Comparison of ENCODE assay signal across 8 cellular contexts in the genomic region with DNA sequence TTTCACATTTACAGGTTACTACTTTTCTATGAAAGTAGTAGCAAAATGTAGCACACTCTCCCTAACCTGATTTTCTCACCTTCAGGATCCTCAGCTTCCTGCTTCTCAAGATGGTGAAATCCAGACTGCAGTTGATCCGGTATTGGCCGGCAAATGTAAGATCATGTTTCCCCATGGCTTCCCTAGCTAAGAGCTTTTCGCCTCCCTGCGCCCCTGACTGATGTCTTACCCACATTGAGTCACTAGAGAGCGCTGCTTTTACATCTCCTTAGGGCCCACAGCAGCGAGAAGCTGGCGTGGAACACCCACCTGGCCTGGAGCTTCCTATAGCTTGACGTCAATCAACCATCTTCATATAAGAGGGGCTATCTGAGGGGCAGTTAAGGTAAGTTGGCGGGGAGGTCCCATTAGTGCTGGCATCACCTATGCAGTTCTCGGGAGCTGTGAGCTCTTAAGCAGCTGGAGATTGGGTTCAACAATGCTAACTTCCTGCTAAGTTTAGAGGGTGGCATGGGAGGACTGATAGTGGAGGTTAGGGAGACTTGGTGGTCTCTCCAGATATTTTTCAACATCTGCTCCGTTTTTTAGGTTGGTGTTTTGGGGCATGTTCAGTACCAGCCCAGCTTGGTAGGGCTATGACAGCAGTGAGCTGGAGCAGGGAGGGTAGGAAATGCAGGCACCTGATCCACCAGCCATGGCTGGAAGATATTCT. TPM values are rescaled to one million over a fixed set of nuclear protein-coding genes. Genes with fewer than 3 reads are reported as not detected.
DNase-seq lines count a peak whose midpoint lies in the region; ATAC-seq and TF ChIP-seq lines count a peak whose summit lies in the region.

No MANE protein-coding gene starts in this region.

- no peaks in the 10 kb centered on the region for H3K27me3 ChIP-seq in DOHH2 (ENCODE audit: control insufficient read depth, low read length)
- peaks cover 25% of the 10 kb centered on the region for H3K27me3 ChIP-seq in IMR-90 (ENCODE audit: control insufficient read depth, insufficient read depth, low read length)
- H3K27me3 ChIP-seq in kidney epithelial cell (ENCODE audit: control insufficient read depth, insufficient read depth, low read length) = no peaks in the 10 kb centered on the region
- no peaks in the 10 kb centered on the region for H3K27me3 ChIP-seq in stomach
- peaks cover 0 to 11% of the 10 kb centered on the region in 2 donors for H3K27me3 ChIP-seq in tibial artery

- H3K9me1 ChIP-seq in IMR-90 (ENCODE audit: insufficient read depth, low read length) = no peaks in the 10 kb centered on the region

- H3K14ac ChIP-seq in IMR-90 (replicated peaks; ENCODE audit: low read depth, low read length) = no peak overlapping the region

- no peaks in the 10 kb centered on the region for H3K79me1 ChIP-seq in IMR-90 (ENCODE audit: low read depth in 1 of 2, low read length in 2 of 2)

- H2AK9ac ChIP-seq in IMR-90 (replicated peaks; ENCODE audit: low read depth, low read length, poor library complexity) = no peak overlapping the region

- no peak overlapping the region for H4K5ac ChIP-seq in IMR-90 (ENCODE audit: low read depth, low read length)

- 13% methylated on average over 3 of the region's 11 CpGs; no CpG with 5 or more reads in 1 of the 2 experiments for WGBS in IMR-90 (ENCODE audit: extremely low coverage in 2 of 2, insufficient read length in 1 of 2), 2 experiments
- 31 to 41% (median 32%) methylated on average over 11 of the region's 11 CpGs for WGBS in stomach, 5 donors

- H3K9me3 ChIP-seq in DOHH2 (ENCODE audit: control insufficient read depth, insufficient read depth, low read length) (no peaks in the 10 kb centered on the region), IMR-90 (ENCODE audit: control insufficient read depth, insufficient read depth, low read length) (no peaks in the 10 kb centered on the region), stomach (no peaks in the 10 kb centered on the region), tibial artery (no peaks in the 10 kb centered on the region)

- peak overlapping the region; percentile 8 for H2AFZ ChIP-seq in IMR-90 (replicated peaks; ENCODE audit: low read length, poor library complexity)

- peak; percentile 32; the same call in 1 of the 2 replicates for TF ChIP-seq RAD21 in IMR-90 (IDR thresholded peaks at IDR 0.05; ENCODE audit: low read length)

- no peak overlapping the region for H2BK120ac ChIP-seq in IMR-90 (ENCODE audit: low read depth, low read length)

- peaks cover 25% of the 10 kb centered on the region for H3K79me2 ChIP-seq in DOHH2 (ENCODE audit: control insufficient read depth, low read length)

- H2AK5ac ChIP-seq in IMR-90 (ENCODE audit: low read depth, low read length) = no peak overlapping the region

- no peak overlapping the region for H3K9ac ChIP-seq in IMR-90 (ENCODE audit: low read depth, low read length)

- peak; percentile 82 for TF ChIP-seq CTCF in DOHH2 (IDR thresholded peaks at IDR 0.05; ENCODE audit: low read depth, low read length, poor library complexity, severe bottlenecking)
- TF ChIP-seq CTCF in IMR-90 (conservative IDR thresholded peaks at IDR 0.05; ENCODE audit: low read depth, low read length) = peak; percentile 52
- TF ChIP-seq CTCF in astrocyte of the spinal cord (IDR thresholded peaks at IDR 0.05; ENCODE audit: low read depth, low read length) = peak; percentile 61
- peak; percentile 57 for TF ChIP-seq CTCF in kidney epithelial cell (IDR thresholded peaks at IDR 0.05; ENCODE audit: insufficient read depth, low read length, poor library complexity, severe bottlenecking)
- TF ChIP-seq CTCF in stomach (IDR thresholded peaks at IDR 0.05) = peak in 3 of 7 experiments; percentile 8 to 30 (median 20)
- TF ChIP-seq CTCF in tibial artery (IDR thresholded peaks at IDR 0.05) = no peak

- H2BK15ac ChIP-seq in IMR-90 (ENCODE audit: low read depth, low read length) = no peak overlapping the region

- H3K23ac ChIP-seq in IMR-90 (ENCODE audit: low read depth, low read length) = no peak overlapping the region

- intact Hi-C loops in IMR-90 (cut with micrococcal nuclease) (no loop called here), stomach (cut with DNase I; ENCODE audit: low total_unique reads) (no loop called here), tibial artery (cut with DNase I; ENCODE audit: low total_unique reads) (no loop called here)

- no peak overlapping the region for H2BK20ac ChIP-seq in IMR-90 (ENCODE audit: low read depth, low read length)

- no peak overlapping the region for H4K8ac ChIP-seq in IMR-90 (ENCODE audit: low read depth in 2 of 2, low read length in 2 of 2)

- TF ChIP-seq POLR2A in IMR-90 (IDR thresholded peaks at IDR 0.05; ENCODE audit: low read depth, low read length) (no peak), stomach (IDR thresholded peaks at IDR 0.05) (no peak)

- H3K27ac ChIP-seq in DOHH2 (ENCODE audit: low read depth, low read length) = peak overlapping the region; percentile 50
- no peak overlapping the region for H3K27ac ChIP-seq in IMR-90 (ENCODE audit: insufficient read depth, low read length)
- no peak overlapping the region for H3K27ac ChIP-seq in stomach
- no peak overlapping the region for H3K27ac ChIP-seq in tibial artery

- H3K4me1 ChIP-seq in DOHH2 (ENCODE audit: control insufficient read depth, low read length) (peaks cover 52% of the 10 kb centered on the region), IMR-90 (ENCODE audit: control insufficient read depth, insufficient read depth, low read length) (no peaks in the 10 kb centered on the region), stomach (peaks cover 0 to 17% (median 11%) of the 10 kb centered on the region in 4 donors), tibial artery (peaks cover 0 to 11% (median 2%) of the 10 kb centered on the region in 4 donors)

- no peak overlapping the region for H2BK5ac ChIP-seq in IMR-90 (ENCODE audit: low read depth, low read length, poor library complexity, severe bottlenecking)

- peak; percentile 90 for ATAC-seq in IMR-90 (ENCODE audit: low read depth)
- ATAC-seq in HG03039 (IDR thresholded peaks at IDR 0.05; ENCODE audit: unreplicated experiment) = no peak

- H3F3A ChIP-seq in DOHH2 (ENCODE audit: control insufficient read depth, insufficient read depth) = peaks cover 27% of the 10 kb centered on the region

- H3K56ac ChIP-seq in IMR-90 (ENCODE audit: extremely low read depth, insufficient read depth, low read length) = no peak overlapping the region

- DNase-seq in IMR-90 (peak; percentile 76), SHP77 treated with DMSO at 0.1 percent for 48 hours (lab: John Stamatoyannopoulos, UW) (peak; percentile 41), astrocyte of the spinal cord (ENCODE audit: low read depth, low spot score) (peak; percentile 67), kidney epithelial cell (ENCODE audit: low read depth) (no peak), stomach (peak; percentile 49), tibial artery (no peak)

- peak overlapping the region; percentile 34 for H3K4me2 ChIP-seq in DOHH2 (ENCODE audit: low read length)
- H3K4me2 ChIP-seq in IMR-90 (ENCODE audit: low read depth, low read length) = no peak overlapping the region

- POLR2A ChIA-PET in IMR-90 (lab: Charles Lee; ENCODE audit: unreplicated experiment) = no interaction called here

- peaks cover 3% of the 10 kb centered on the region; the same call in 1 of the 2 replicates for H4K20me1 ChIP-seq in DOHH2 (ENCODE audit: control insufficient read depth, insufficient read depth, low read depth, low read length)
- no peaks in the 10 kb centered on the region for H4K20me1 ChIP-seq in IMR-90 (ENCODE audit: insufficient read depth, low read length)

- CTCF ChIA-PET in IMR-90 (lab: Yijun Ruan, JAX) = interaction anchor here (0.6 to 1.4 kb wide), 6 partner anchors 9 to 1969 kb away, joined by 3 to 5 read pairs (median 3); no protein-coding TSS in a partner anchor

- dilution Hi-C loops in IMR-90 (cut with HindIII; ENCODE audit: low sequenced_read_pairs, unreplicated experiment) = no loop called here

- no peak overlapping the region for H3K4ac ChIP-seq in IMR-90 (ENCODE audit: low read depth, low read length)

- H3K4me3 ChIP-seq in DOHH2 (ENCODE audit: low read length) = peak overlapping the region; percentile 5; the same call in 1 of the 2 replicates
- H3K4me3 ChIP-seq in IMR-90 (ENCODE audit: insufficient read depth, low read depth, low read length) = no peak overlapping the region
- H3K4me3 ChIP-seq in astrocyte of the spinal cord (ENCODE audit: low read depth, low read length) = no peak overlapping the region
- H3K4me3 ChIP-seq in kidney epithelial cell (ENCODE audit: low read depth, low read length) = no peak overlapping the region
- H3K4me3 ChIP-seq in stomach = no peak overlapping the region
- no peak overlapping the region for H3K4me3 ChIP-seq in tibial artery

- no peak overlapping the region for H4K91ac ChIP-seq in IMR-90 (ENCODE audit: insufficient read depth, low read depth, low read length)

- no peak overlapping the region for H3K18ac ChIP-seq in IMR-90 (ENCODE audit: low read depth, low read length)

- H3K36me3 ChIP-seq in DOHH2 (ENCODE audit: control insufficient read depth, low read length) = peaks cover 100% of the 10 kb centered on the region
- no peaks in the 10 kb centered on the region for H3K36me3 ChIP-seq in IMR-90 (ENCODE audit: control insufficient read depth, insufficient read depth, low read length)
- H3K36me3 ChIP-seq in kidney epithelial cell (ENCODE audit: control insufficient read depth, insufficient read depth, low read length) = no peaks in the 10 kb centered on the region
- peaks cover 0 to 21% (median 5%) of the 10 kb centered on the region in 4 donors for H3K36me3 ChIP-seq in stomach
- no peaks in the 10 kb centered on the region for H3K36me3 ChIP-seq in tibial artery

- in situ Hi-C loops in IMR-90 (cut with MboI; ENCODE audit: low sequenced_read_pairs) (no loop called here), astrocyte of the spinal cord (cut with HindIII; ENCODE audit: low sequenced_read_pairs) (no loop called here)

- H3K9me2 ChIP-seq in DOHH2 (replicated peaks; ENCODE audit: control insufficient read depth, low read length) = no peaks in the 10 kb centered on the region

- TF ChIP-seq EP300 in stomach (IDR thresholded peaks at IDR 0.05) = no peak

- BruUV-seq in IMR-90 (replicated peaks; lab: Mats Ljungman, UMichigan) = no TSS peak

RNA-seq across cellular contexts. Expression of a gene that starts 5.5 kb away (rescaled TPM):
- total RNA-seq in IMR-90 (2012; rRNA removed) = not detected in 2 replicates
- 0.05 TPM in 1 of 2 replicates, not detected in the other for polyA plus RNA-seq in IMR-90 (2012; rRNA removed)
- polyA plus RNA-seq in IMR-90 (2012; cell fraction: cytosol; rRNA removed) = not detected in 2 replicates
- polyA plus RNA-seq in IMR-90 (2012; cell fraction: nucleus; rRNA removed; ENCODE audit: low replicate concordance) = not detected in 2 replicates
- 2.3 and 2.6 TPM in 2 replicates for total RNA-seq in kidney epithelial cell
- 10 to 100 TPM in 1 of 5 donors, 1 to 10 TPM in 3, not detected in 1; 2.0 to 16.3 (median 4.6) TPM for total RNA-seq in stomach
- 1 to 10 TPM; 1.8 to 4.4 (median 2.1) TPM for polyA plus RNA-seq in stomach

RNA-seq across cellular contexts. Expression of a gene that starts 10.4 kb away (rescaled TPM):
- 18.1 and 19.7 TPM in 2 replicates for total RNA-seq in IMR-90 (2012; rRNA removed)
- 30.7 and 38.6 TPM in 2 replicates for polyA plus RNA-seq in IMR-90 (2012; rRNA removed)
- 17.7 and 30.7 TPM in 2 replicates for polyA plus RNA-seq in IMR-90 (2012; cell fraction: cytosol; rRNA removed)
- 37.8 and 46.1 TPM in 2 replicates for polyA plus RNA-seq in IMR-90 (2012; cell fraction: nucleus; rRNA removed; ENCODE audit: low replicate concordance)
- 57.8 and 59.7 TPM in 2 replicates for total RNA-seq in kidney epithelial cell
- 10 to 100 TPM in 4 of 5 donors, 1 to 10 TPM in 1; 7.8 to 34.5 (median 29.4) TPM for total RNA-seq in stomach
- polyA plus RNA-seq in stomach = 10 to 100 TPM; 18.3 to 20.4 (median 19.1) TPM

RNA-seq across cellular contexts. Expression of a gene that starts 32.2 kb away (rescaled TPM):
- not detected in 2 replicates for total RNA-seq in IMR-90 (2012; rRNA removed)
- polyA plus RNA-seq in IMR-90 (2012; rRNA removed) = 0.02 TPM in 1 of 2 replicates, not detected in the other
- polyA plus RNA-seq in IMR-90 (2012; cell fraction: cytosol; rRNA removed) = not detected in 2 replicates
- polyA plus RNA-seq in IMR-90 (2012; cell fraction: nucleus; rRNA removed; ENCODE audit: low replicate concordance) = not detected in 2 replicates
- total RNA-seq in kidney epithelial cell = 0.04 and 0.07 TPM in 2 replicates
- total RNA-seq in stomach = 1 to 10 TPM in 1 of 5 donors, under 1 TPM in 3, not detected in 1; under 0.01 to 2.0 (median 0.45) TPM
- under 1 TPM in 1 of 3 donors, not detected in 2; 0.18 TPM for polyA plus RNA-seq in stomach

RNA-seq across cellular contexts. Expression of a gene that starts 38.7 kb away (rescaled TPM):
- total RNA-seq in IMR-90 (2012; rRNA removed) (not detected in 2 replicates), kidney epithelial cell (0.08 and 0.68 TPM in 2 replicates), stomach (under 1 TPM in 2 of 5 donors, not detected in 3; 0.43 to 0.73 TPM)
- polyA plus RNA-seq in IMR-90 (2012; rRNA removed) (not detected in 2 replicates), stomach (1 to 10 TPM in 1 of 3 donors, under 1 TPM in 1, not detected in 1; 0.15 to 3.5 TPM)
- 0.01 TPM in 1 of 2 replicates, not detected in the other for polyA plus RNA-seq in IMR-90 (2012; cell fraction: cytosol; rRNA removed)
- polyA plus RNA-seq in IMR-90 (2012; cell fraction: nucleus; rRNA removed; ENCODE audit: low replicate concordance) = not detected in 2 replicates

Comparison
In these comparisons a context has a peak if more than half of its experiments do, and no peak if none do; other contexts are left out.
1. CTCF ChIP-seq: peak in DOHH2 (single experiment), IMR-90 (single experiment), astrocyte of the spinal cord (single experiment) and kidney epithelial cell (single experiment); none in tibial artery (0 of 2).
2. DNase-seq: peak in IMR-90 (single experiment), SHP77 treated with DMSO at 0.1 percent for 48 hours (single experiment), astrocyte of the spinal cord (single experiment) and stomach (single experiment); none in kidney epithelial cell (single experiment) and tibial artery (0 of 2).